ENCODE assay signal across 9 cellular contexts in genomic region chr21:46605759-46606426, GRCh38. TPM values are rescaled to one million over a fixed set of nuclear protein-coding genes. Genes with fewer than 3 reads are reported as not detected.
A peak's percentile ranks its signal among the peaks of the same experiment; 100 is the strongest.
DNase-seq lines count a peak whose midpoint lies in the region; ATAC-seq and TF ChIP-seq lines count a peak whose summit lies in the region.
"Had no signal": no experiment of that assay in that cellular context is flagged by ENCODE, and none has a peak within 500 bp of the region (broad histone marks: within the 10 kb centered on the region; RNA-seq: fewer than 3 reads in every experiment).

No MANE protein-coding gene starts in this region.

- CTCF ChIA-PET in activated CD4-positive, alpha-beta memory T cell treated with anti-CD3 and anti-CD28 coated beads for 36 hours (lab: Charles Lee) = no interaction called here

- H3K4me1 Mint-ChIP-seq in activated CD4-positive, alpha-beta memory T cell treated with anti-CD3 and anti-CD28 coated beads for 36 hours (ENCODE audit: low read depth) = peaks cover 24% of the 10 kb centered on the region

- H3K27me3 Mint-ChIP-seq in activated CD4-positive, alpha-beta memory T cell treated with anti-CD3 and anti-CD28 coated beads for 36 hours = no peaks in the 10 kb centered on the region

- H3K27ac ChIP-seq in right atrium auricular region (no peak overlapping the region), layer of hippocampus (ENCODE audit: low read depth, low read length) (peak overlapping the region; percentile 96)

- peaks cover 0 to 9% of the 10 kb centered on the region in 2 donors for H3K9me3 ChIP-seq in right atrium auricular region

- no peaks in the 10 kb centered on the region for H3K36me3 Mint-ChIP-seq in activated CD4-positive, alpha-beta memory T cell treated with anti-CD3 and anti-CD28 coated beads for 36 hours

- H3K27ac Mint-ChIP-seq in activated CD4-positive, alpha-beta memory T cell treated with anti-CD3 and anti-CD28 coated beads for 36 hours = peak overlapping the region; percentile 25

- H3K36me3 ChIP-seq in right atrium auricular region = no peaks in the 10 kb centered on the region

- intact Hi-C loops in Right ventricle myocardium inferior (cut with DNase I) = no loop called here
- intact Hi-C loops in activated CD4-positive, alpha-beta memory T cell treated with anti-CD3 and anti-CD28 coated beads for 36 hours (cut with micrococcal nuclease) = no loop called here

- H3K4me3 ChIP-seq in right atrium auricular region = no peak overlapping the region

- no peak overlapping the region for H3K4me3 Mint-ChIP-seq in activated CD4-positive, alpha-beta memory T cell treated with anti-CD3 and anti-CD28 coated beads for 36 hours

- H3K27me3 ChIP-seq in right atrium auricular region (no peaks in the 10 kb centered on the region), layer of hippocampus (ENCODE audit: control insufficient read depth, insufficient read depth, low read length) (no peaks in the 10 kb centered on the region)

- ATAC-seq in Right ventricle myocardium inferior = peak; percentile 77
- no peak for ATAC-seq in HG03097 (IDR thresholded peaks at IDR 0.05; ENCODE audit: low FRiP score, unreplicated experiment)
- no peak for ATAC-seq in HG02571 (IDR thresholded peaks at IDR 0.05; ENCODE audit: unreplicated experiment)

- no peaks in the 10 kb centered on the region for H3K9me3 Mint-ChIP-seq in activated CD4-positive, alpha-beta memory T cell treated with anti-CD3 and anti-CD28 coated beads for 36 hours

- POLR2A ChIA-PET in activated CD4-positive, alpha-beta memory T cell treated with anti-CD3 and anti-CD28 coated beads for 36 hours (lab: Charles Lee) = no interaction called here

- no peak for TF ChIP-seq CTCF in right atrium auricular region (IDR thresholded peaks at IDR 0.05)

- H3K4me1 ChIP-seq in right atrium auricular region = no peaks in the 10 kb centered on the region

- DNase-seq in Right ventricle myocardium inferior (ENCODE audit: missing footprints) (peak; percentile 85), right atrium auricular region (ENCODE audit: low spot score) (no peak), superior temporal gyrus (ENCODE audit: extremely low spot score) (peak; percentile 51), NCI-H1436 treated with DMSO at 0.1 percent for 48 hours (lab: John Stamatoyannopoulos, UW) (no peak)
- DNase-seq in activated CD4-positive, alpha-beta memory T cell treated with anti-CD3 and anti-CD28 coated beads for 36 hours = peak; percentile 53

RNA-seq across cellular contexts. Expression of gene S100B, which starts 1.0 kb away (rescaled TPM):
- 8.3 TPM for total RNA-seq in Right ventricle myocardium inferior
- 1 to 10 TPM; 4.5 to 5.8 TPM for total RNA-seq in right atrium auricular region
- total RNA-seq in activated CD4-positive, alpha-beta memory T cell treated with anti-CD3 and anti-CD28 coated beads for 36 hours = not detected
- total RNA-seq: fibroblast of lung had no signal

RNA-seq across cellular contexts. Expression of gene PRMT2, which starts 29.6 kb away (rescaled TPM):
- total RNA-seq in Right ventricle myocardium inferior (57.8 TPM), right atrium auricular region (10 to 100 TPM; 36.7 to 60.5 TPM)
- 10 to 100 TPM; 85.4 to 90.7 TPM for total RNA-seq in activated CD4-positive, alpha-beta memory T cell treated with anti-CD3 and anti-CD28 coated beads for 36 hours

Comparison
In these comparisons a context has a peak if more than half of its experiments do, and no peak if none do; other contexts are left out.
1. DNase-seq: peak in Right ventricle myocardium inferior (single experiment), activated CD4-positive, alpha-beta memory T cell treated with anti-CD3 and anti-CD28 coated beads for 36 hours (single experiment) and superior temporal gyrus (single experiment); none in right atrium auricular region (single experiment) and NCI-H1436 treated with DMSO at 0.1 percent for 48 hours (single experiment).